13 cellular contexts compared by ENCODE assay signal in genomic region chr10:52220947-52221346, GRCh38.
"Had no signal": no experiment of that assay in that cellular context is flagged by ENCODE, and none has a peak within 500 bp of the region (broad histone marks: within the 10 kb centered on the region; RNA-seq: fewer than 3 reads in every experiment).

No MANE protein-coding gene starts in this region.

- DNase-seq: effector memory CD4-positive, alpha-beta T cell; heart left ventricle; hippocampal formation; left ventricle myocardium inferior; mesendoderm; naive B cell; occipital lobe; pancreas; right cardiac atrium; stimulated activated CD4-positive, alpha-beta T cell treated with anti-CD3 and anti-CD28 coated beads, Interleukin-2, amount 100 ng/mL, for 48 hours; stimulated activated naive CD4-positive, alpha-beta T cell treated with Interleukin-2 at 50 U/mL for 16 hours; trophoblast cell had no signal

- ATAC-seq: esophagus mucosa, heart left ventricle, pancreas, right cardiac atrium had no signal
